16 cellular contexts compared by ENCODE assay signal in genomic region chr7:102403563-102403962, GRCh38. TPM values are rescaled to one million over a fixed set of nuclear protein-coding genes. Genes with fewer than 3 reads are reported as not detected.
DNase-seq lines count a peak whose midpoint lies in the region; TF ChIP-seq lines count a peak whose summit lies in the region.
"Had no signal": no experiment of that assay in that cellular context is flagged by ENCODE, and none has a peak within 500 bp of the region (broad histone marks: within the 10 kb centered on the region; RNA-seq: fewer than 3 reads in every experiment).

No MANE protein-coding gene starts in this region.

- peaks cover 10% of the 10 kb centered on the region for H3K4me1 Mint-ChIP-seq in activated CD4-positive, alpha-beta T cell treated with anti-CD3 and anti-CD28 coated beads, Interleukin-2, amount 10 ng/mL, durations not matched to agents 24 days and 14 days
- peaks cover 9% of the 10 kb centered on the region for H3K4me1 Mint-ChIP-seq in activated CD4-positive, alpha-beta T cell treated with anti-CD3 and anti-CD28 coated beads, Interleukin-2, amount 10 ng/mL, durations not matched to agents 7 days and 5 days
- no peaks in the 10 kb centered on the region for H3K4me1 Mint-ChIP-seq in HFFc6 (ENCODE audit: low read depth)
- H3K4me1 Mint-ChIP-seq in nephron progenitor cell, result peaks cover 10% of the 10 kb centered on the region

- TF ChIP-seq CTCF in HFFc6 (IDR thresholded peaks at IDR 0.05) (no peak), adrenal gland (IDR thresholded peaks at IDR 0.05) (no peak), nephron progenitor cell (IDR thresholded peaks at IDR 0.05) (no peak)

- no peak for DNase-seq in activated CD4-positive, alpha-beta T cell treated with anti-CD3 and anti-CD28 coated beads, Interleukin-2, amount 10 ng/mL, durations not matched to agents 24 days and 14 days
- DNase-seq in activated CD4-positive, alpha-beta T cell treated with anti-CD3 and anti-CD28 coated beads, Interleukin-2, amount 10 ng/mL, durations not matched to agents 7 days and 5 days, result no peak
- DNase-seq in HFFc6 (no peak), adrenal gland (no peak), nephron progenitor cell (no peak), NCI-H345 (lab: John Stamatoyannopoulos, UW) (no peak), NCI-H1417 (lab: John Stamatoyannopoulos, UW) (no peak)
- no peak for DNase-seq in NK-92 treated with Interleukin-12 subunit alpha and Interleukin-12 subunit beta, amount 100 ng/mL, for 24 hours (lab: John Stamatoyannopoulos, UW)
- DNase-seq: H7, NCI-H1417 treated with DMSO at 0.1 percent for 48 hours, NCI-H2029, NCI-H2171 treated with DMSO at 0.1 percent for 48 hours, NCI-H510A, OCI-M1 had no signal

- H3K9me3 Mint-ChIP-seq in activated CD4-positive, alpha-beta T cell treated with anti-CD3 and anti-CD28 coated beads, Interleukin-2, amount 10 ng/mL, durations not matched to agents 24 days and 14 days, result no peaks in the 10 kb centered on the region
- no peaks in the 10 kb centered on the region for H3K9me3 Mint-ChIP-seq in activated CD4-positive, alpha-beta T cell treated with anti-CD3 and anti-CD28 coated beads, Interleukin-2, amount 10 ng/mL, durations not matched to agents 7 days and 5 days
- no peaks in the 10 kb centered on the region for H3K9me3 Mint-ChIP-seq in HFFc6
- H3K9me3 Mint-ChIP-seq in nephron progenitor cell, result peaks cover 9% of the 10 kb centered on the region

- no peak for TF ChIP-seq POLR2A in adrenal gland (IDR thresholded peaks at IDR 0.05)

- H3K4me1 ChIP-seq in adrenal gland (replicated peaks in 1 of 2), result peaks cover 5 to 9% of the 10 kb centered on the region in 2 donors

- no peaks in the 10 kb centered on the region for H3K27me3 Mint-ChIP-seq in activated CD4-positive, alpha-beta T cell treated with anti-CD3 and anti-CD28 coated beads, Interleukin-2, amount 10 ng/mL, durations not matched to agents 24 days and 14 days
- H3K27me3 Mint-ChIP-seq in activated CD4-positive, alpha-beta T cell treated with anti-CD3 and anti-CD28 coated beads, Interleukin-2, amount 10 ng/mL, durations not matched to agents 7 days and 5 days, result no peaks in the 10 kb centered on the region
- H3K27me3 Mint-ChIP-seq in HFFc6 (ENCODE audit: insufficient read depth) (no peaks in the 10 kb centered on the region), nephron progenitor cell (ENCODE audit: low read depth, poor library complexity) (no peaks in the 10 kb centered on the region)

- no peaks in the 10 kb centered on the region for H3K9me3 ChIP-seq in adrenal gland (replicated peaks in 1 of 3)

- CTCF ChIA-PET in activated CD4-positive, alpha-beta T cell treated with anti-CD3 and anti-CD28 coated beads, Interleukin-2, amount 10 ng/mL, durations not matched to agents 7 days and 5 days (lab: Charles Lee), result interaction anchor here (0.7 to 1.9 kb wide), 3 partner anchors 11 to 37 kb away, joined by 3 to 14 read pairs (median 7); no protein-coding TSS in a partner anchor

- peak overlapping the region in 3 of 5 donors; percentile 43 to 57 (median 50) for H3K27ac ChIP-seq in adrenal gland
- H3K27ac ChIP-seq: C4-2B had no signal

- no peak overlapping the region for H3K4me3 ChIP-seq in adrenal gland

- H3K36me3 ChIP-seq in adrenal gland (replicated peaks in 1 of 2), result peaks cover 0 to 97% of the 10 kb centered on the region in 2 donors

- POLR2A ChIA-PET in activated CD4-positive, alpha-beta T cell treated with anti-CD3 and anti-CD28 coated beads, Interleukin-2, amount 10 ng/mL, durations not matched to agents 7 days and 5 days (lab: Charles Lee), result no interaction called here

- no peak overlapping the region for H3K4me3 Mint-ChIP-seq in activated CD4-positive, alpha-beta T cell treated with anti-CD3 and anti-CD28 coated beads, Interleukin-2, amount 10 ng/mL, durations not matched to agents 24 days and 14 days
- no peak overlapping the region for H3K4me3 Mint-ChIP-seq in activated CD4-positive, alpha-beta T cell treated with anti-CD3 and anti-CD28 coated beads, Interleukin-2, amount 10 ng/mL, durations not matched to agents 7 days and 5 days
- H3K4me3 Mint-ChIP-seq in HFFc6, result no peak overlapping the region
- H3K4me3 Mint-ChIP-seq in nephron progenitor cell, result no peak overlapping the region

- intact Hi-C loops in activated CD4-positive, alpha-beta T cell treated with anti-CD3 and anti-CD28 coated beads, Interleukin-2, amount 10 ng/mL, durations not matched to agents 24 days and 14 days (cut with micrococcal nuclease), result no loop called here
- intact Hi-C loops in adrenal gland (cut with DNase I), result no loop called here

- WGBS in adrenal gland, 4 donors, result 81 to 95% (median 91%) methylated on average over 3 of the region's 3 CpGs

- peak overlapping the region; percentile 20 for H3K27ac Mint-ChIP-seq in activated CD4-positive, alpha-beta T cell treated with anti-CD3 and anti-CD28 coated beads, Interleukin-2, amount 10 ng/mL, durations not matched to agents 24 days and 14 days
- no peak overlapping the region for H3K27ac Mint-ChIP-seq in activated CD4-positive, alpha-beta T cell treated with anti-CD3 and anti-CD28 coated beads, Interleukin-2, amount 10 ng/mL, durations not matched to agents 7 days and 5 days
- H3K27ac Mint-ChIP-seq in HFFc6 (peak overlapping the region; percentile 56), nephron progenitor cell (peak overlapping the region; percentile 55)

- H3K27me3 ChIP-seq in adrenal gland, result no peaks in the 10 kb centered on the region

- H3K36me3 Mint-ChIP-seq in activated CD4-positive, alpha-beta T cell treated with anti-CD3 and anti-CD28 coated beads, Interleukin-2, amount 10 ng/mL, durations not matched to agents 24 days and 14 days (ENCODE audit: low read depth), result peaks cover 60% of the 10 kb centered on the region
- H3K36me3 Mint-ChIP-seq in activated CD4-positive, alpha-beta T cell treated with anti-CD3 and anti-CD28 coated beads, Interleukin-2, amount 10 ng/mL, durations not matched to agents 7 days and 5 days (ENCODE audit: low read depth), result peaks cover 56% of the 10 kb centered on the region
- H3K36me3 Mint-ChIP-seq in HFFc6 (ENCODE audit: low read depth) (peaks cover 35% of the 10 kb centered on the region), nephron progenitor cell (ENCODE audit: low read depth) (peaks cover 82% of the 10 kb centered on the region)

RNA-seq across cellular contexts. Expression of gene PRKRIP1, which starts 7.4 kb away (rescaled TPM):
- 26.4 and 31.7 TPM in 2 replicates for total RNA-seq in activated CD4-positive, alpha-beta T cell treated with anti-CD3 and anti-CD28 coated beads, Interleukin-2, amount 10 ng/mL, durations not matched to agents 24 days and 14 days
- total RNA-seq in activated CD4-positive, alpha-beta T cell treated with anti-CD3 and anti-CD28 coated beads, Interleukin-2, amount 10 ng/mL, durations not matched to agents 7 days and 5 days, result 10 to 100 TPM; 26.2 to 31.9 TPM
- 10 to 100 TPM; 18.8 to 24.7 (median 20.4) TPM for total RNA-seq in HFFc6 (2021; fragmentation: NEBNext Ultra II Directional; extraction: Animal tissue kit (Norgen Biotek cat#: 25700))
- 10 to 100 TPM; 19.4 to 54.7 (median 31.1) TPM for total RNA-seq in adrenal gland
- 100 to 1,000 TPM in 1 of 3 donors, 10 to 100 TPM in 2; 27.7 to 114 (median 65.9) TPM for polyA plus RNA-seq in adrenal gland

RNA-seq across cellular contexts. Expression of gene ORAI2, which starts 29.8 kb away (rescaled TPM):
- total RNA-seq in activated CD4-positive, alpha-beta T cell treated with anti-CD3 and anti-CD28 coated beads, Interleukin-2, amount 10 ng/mL, durations not matched to agents 24 days and 14 days, result 45.8 and 49.8 TPM in 2 replicates
- 10 to 100 TPM; 61.2 to 63.7 TPM for total RNA-seq in activated CD4-positive, alpha-beta T cell treated with anti-CD3 and anti-CD28 coated beads, Interleukin-2, amount 10 ng/mL, durations not matched to agents 7 days and 5 days
- 10 to 100 TPM; 49.4 to 72.5 (median 54.9) TPM for total RNA-seq in HFFc6 (2021; fragmentation: NEBNext Ultra II Directional; extraction: Animal tissue kit (Norgen Biotek cat#: 25700))
- total RNA-seq in adrenal gland, result 100 to 1,000 TPM in 1 of 8 donors, 10 to 100 TPM in 7; 25.7 to 110 (median 43.1) TPM
- 10 to 100 TPM in 1 of 3 donors, 1 to 10 TPM in 2; 7.0 to 12.7 (median 7.0) TPM for polyA plus RNA-seq in adrenal gland

RNA-seq across cellular contexts. Expression of gene SPDYE6, which starts 47.3 kb away (rescaled TPM):
- total RNA-seq in activated CD4-positive, alpha-beta T cell treated with anti-CD3 and anti-CD28 coated beads, Interleukin-2, amount 10 ng/mL, durations not matched to agents 24 days and 14 days, result not detected in 2 replicates
- total RNA-seq in activated CD4-positive, alpha-beta T cell treated with anti-CD3 and anti-CD28 coated beads, Interleukin-2, amount 10 ng/mL, durations not matched to agents 7 days and 5 days, result not detected
- not detected for total RNA-seq in HFFc6 (2021; fragmentation: NEBNext Ultra II Directional; extraction: Animal tissue kit (Norgen Biotek cat#: 25700))
- not detected for total RNA-seq in adrenal gland
- not detected for polyA plus RNA-seq in adrenal gland
- total RNA-seq: H7, LHCN-M2 had no signal
